In the genomic region with DNA sequence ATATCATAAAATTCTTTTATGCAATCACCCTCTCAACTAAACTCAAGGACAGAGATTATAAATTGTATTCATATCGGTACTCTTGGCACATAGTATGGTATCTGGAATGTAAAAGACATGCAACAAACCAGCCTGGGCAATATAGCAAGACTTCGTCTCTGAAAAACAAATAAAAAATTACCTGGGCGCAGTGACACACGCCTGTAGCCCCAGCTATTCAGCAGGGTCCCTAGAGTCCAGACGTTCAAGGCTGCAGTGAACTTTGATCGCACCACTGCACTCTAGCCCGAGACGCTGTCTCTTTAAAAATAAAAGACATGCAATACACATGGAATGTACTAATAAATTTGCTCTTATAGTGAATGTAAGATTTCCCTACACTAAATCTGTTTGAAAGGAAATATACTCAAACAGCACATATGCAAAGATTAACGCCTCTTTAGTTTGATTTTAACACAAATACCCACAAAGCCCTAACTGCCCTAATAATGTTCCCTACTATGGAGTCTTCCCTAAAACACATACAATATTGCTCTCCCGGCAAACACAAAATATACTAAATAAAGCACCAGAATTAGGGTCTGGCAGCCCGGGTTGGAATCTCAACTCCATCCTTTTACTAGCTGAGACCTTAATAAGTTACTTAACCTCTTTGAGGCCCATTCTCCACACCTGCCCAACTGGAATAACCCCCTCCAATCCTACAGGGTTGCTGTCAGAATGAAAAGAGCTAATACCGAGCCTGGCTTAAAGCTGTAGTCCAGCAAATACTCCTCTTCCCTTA, we compare ENCODE assay signal across 8 cellular contexts. TPM values are rescaled to one million over a fixed set of nuclear protein-coding genes. Genes with fewer than 3 reads are reported as not detected.
DNase-seq lines count a peak whose midpoint lies in the region; ATAC-seq and TF ChIP-seq lines count a peak whose summit lies in the region.

No MANE protein-coding gene starts in this region.

- no peaks in the 10 kb centered on the region for H3K79me2 ChIP-seq in KMS-11 (ENCODE audit: insufficient read depth, low read depth)

- H3K27me3 ChIP-seq in BLaER1 treated with 17β-estradiol and CSF1 and Interleukin-3, amounts not matched to agents 10 nM and 100 nM: peaks cover 11 to 23% (median 17%) of the 10 kb centered on the region in 11 experiments; a peak in 21 of 22 replicates
- no peaks in the 10 kb centered on the region; the same call in 1 of the 2 replicates for H3K27me3 ChIP-seq in KMS-11 (ENCODE audit: insufficient read depth, low read depth)
- no peaks in the 10 kb centered on the region for H3K27me3 ChIP-seq in naive thymus-derived CD4-positive, alpha-beta T cell (ENCODE audit: control insufficient read depth in 2 of 2, insufficient read depth in 2 of 2, low read length in 2 of 2)

- no peaks in the 10 kb centered on the region for H3K9me3 Mint-ChIP-seq in chondrocyte (ENCODE audit: low read depth)
- H3K9me3 Mint-ChIP-seq in naive thymus-derived CD4-positive, alpha-beta T cell: peaks cover 0 to 3% (median 0%) of the 10 kb centered on the region in 11 donors

- peaks cover 11 to 24% (median 17%) of the 10 kb centered on the region in 10 experiments for H3K4me1 ChIP-seq in BLaER1 treated with 17β-estradiol and CSF1 and Interleukin-3, amounts not matched to agents 10 nM and 100 nM
- peaks cover 11% of the 10 kb centered on the region for H3K4me1 ChIP-seq in KMS-11 (ENCODE audit: low read depth, poor library complexity, severe bottlenecking)
- H3K4me1 ChIP-seq in naive thymus-derived CD4-positive, alpha-beta T cell (ENCODE audit: control insufficient read depth in 2 of 2, insufficient read depth in 2 of 2, low read length in 2 of 2): peaks cover 9 to 10% of the 10 kb centered on the region in 2 donors

- peaks cover 1% of the 10 kb centered on the region for H3K36me3 Mint-ChIP-seq in chondrocyte (ENCODE audit: low read depth)
- peaks cover 0 to 9% (median 5%) of the 10 kb centered on the region in 5 donors for H3K36me3 Mint-ChIP-seq in naive thymus-derived CD4-positive, alpha-beta T cell

- H3K4me1 Mint-ChIP-seq in chondrocyte (ENCODE audit: low read depth): peaks cover 17% of the 10 kb centered on the region
- H3K4me1 Mint-ChIP-seq in naive thymus-derived CD4-positive, alpha-beta T cell: peaks cover 20 to 43% (median 33%) of the 10 kb centered on the region in 7 donors

- H2AFZ ChIP-seq in KMS-11 (ENCODE audit: low read depth): peak overlapping the region; percentile 99

- H3K9me3 ChIP-seq in BLaER1 treated with 17β-estradiol and CSF1 and Interleukin-3, amounts not matched to agents 10 nM and 100 nM (replicated peaks in 1 of 11): no peaks in the 10 kb centered on the region
- H3K9me3 ChIP-seq in naive thymus-derived CD4-positive, alpha-beta T cell (ENCODE audit: control insufficient read depth in 2 of 3, low read length in 3 of 3): no peaks in the 10 kb centered on the region

- H4K20me1 ChIP-seq in BLaER1 treated with 17β-estradiol and CSF1 and Interleukin-3, amounts not matched to agents 10 nM and 100 nM: no peaks in the 10 kb centered on the region
- H4K20me1 ChIP-seq in KMS-11 (ENCODE audit: insufficient read depth): no peaks in the 10 kb centered on the region

- DNase-seq in chondrocyte (ENCODE audit: low spot score) (no peak), hippocampal formation (lab: John Stamatoyannopoulos, UW) (no peak)
- no peak for DNase-seq in naive thymus-derived CD4-positive, alpha-beta T cell

- H3K9ac ChIP-seq in BLaER1 treated with 17β-estradiol and CSF1 and Interleukin-3, amounts not matched to agents 10 nM and 100 nM: peak overlapping the region; percentile 71 to 86 (median 81); a peak in 19 of 22 replicates
- H3K9ac ChIP-seq in KMS-11: peak overlapping the region; percentile 56; the same call in 1 of the 2 replicates

- no peaks in the 10 kb centered on the region for H3K36me3 ChIP-seq in BLaER1 treated with 17β-estradiol and CSF1 and Interleukin-3, amounts not matched to agents 10 nM and 100 nM
- H3K36me3 ChIP-seq in KMS-11 (ENCODE audit: insufficient read depth): no peaks in the 10 kb centered on the region
- H3K36me3 ChIP-seq in naive thymus-derived CD4-positive, alpha-beta T cell (ENCODE audit: control insufficient read depth in 2 of 3, insufficient read depth in 3 of 3, low read length in 3 of 3): peaks cover 0 to 4% (median 0%) of the 10 kb centered on the region in 3 experiments

- ATAC-seq in naive thymus-derived CD4-positive, alpha-beta T cell: no peak
- ATAC-seq in GM18502 (IDR thresholded peaks at IDR 0.05; ENCODE audit: poor library complexity, unreplicated experiment) (no peak), HG02610 (IDR thresholded peaks at IDR 0.05; ENCODE audit: unreplicated experiment) (no peak), GM21360 (IDR thresholded peaks at IDR 0.05; ENCODE audit: unreplicated experiment) (no peak)

- peak overlapping the region; percentile 71 to 84 (median 80) for H3K4me3 ChIP-seq in BLaER1 treated with 17β-estradiol and CSF1 and Interleukin-3, amounts not matched to agents 10 nM and 100 nM
- no peak overlapping the region for H3K4me3 ChIP-seq in KMS-11 (IDR thresholded peaks at IDR 0.05; ENCODE audit: insufficient read depth, low read depth, low read length)
- peak overlapping the region; percentile 85 for H3K4me3 ChIP-seq in naive thymus-derived CD4-positive, alpha-beta T cell (ENCODE audit: low read length)

- peak overlapping the region; percentile 94 for H3K4me3 Mint-ChIP-seq in chondrocyte (ENCODE audit: unreplicated experiment)
- peak overlapping the region; percentile 86 to 97 (median 95) for H3K4me3 Mint-ChIP-seq in naive thymus-derived CD4-positive, alpha-beta T cell

- CTCF ChIA-PET in naive thymus-derived CD4-positive, alpha-beta T cell (lab: Charles Lee): no interaction called here

- POLR2A ChIA-PET in naive thymus-derived CD4-positive, alpha-beta T cell (lab: Charles Lee): interaction anchor here (0.7 to 3.2 kb wide), 4 partner anchors 10 to 90 kb away, joined by 4 to 23 read pairs (median 6); partner anchors contain the start of gene MAP2K6

- intact Hi-C loops in naive thymus-derived CD4-positive, alpha-beta T cell (cut with micrococcal nuclease): loop anchor here (5.0 kb wide), 3 partner anchors 1303 to 1498 kb away; partner anchors contain the start of gene BPTF (in 1 of the 2)

- peak overlapping the region; percentile 75 for H3K27ac Mint-ChIP-seq in chondrocyte (ENCODE audit: unreplicated experiment)
- peak overlapping the region; percentile 13 to 99 (median 88) for H3K27ac Mint-ChIP-seq in naive thymus-derived CD4-positive, alpha-beta T cell

- TF ChIP-seq CTCF in KMS-11 (conservative IDR thresholded peaks at IDR 0.05; ENCODE audit: low read depth, low read length) (no peak), chondrocyte (IDR thresholded peaks at IDR 0.05) (no peak)

- peak overlapping the region; percentile 87 to 98 (median 94) for H3K4me2 ChIP-seq in BLaER1 treated with 17β-estradiol and CSF1 and Interleukin-3, amounts not matched to agents 10 nM and 100 nM
- peak overlapping the region; percentile 93 for H3K4me2 ChIP-seq in KMS-11

- no peak overlapping the region for H3K27ac ChIP-seq in BLaER1 treated with 17β-estradiol and CSF1 and Interleukin-3, amounts not matched to agents 10 nM and 100 nM
- H3K27ac ChIP-seq in KMS-11: no peak overlapping the region
- peak overlapping the region; percentile 76 for H3K27ac ChIP-seq in naive thymus-derived CD4-positive, alpha-beta T cell (ENCODE audit: low read depth, low read length)

- no peaks in the 10 kb centered on the region for H3K27me3 Mint-ChIP-seq in chondrocyte (ENCODE audit: low read depth)
- peaks cover 0 to 6% (median 4%) of the 10 kb centered on the region in 5 donors for H3K27me3 Mint-ChIP-seq in naive thymus-derived CD4-positive, alpha-beta T cell

RNA-seq across cellular contexts. Expression of gene ABCA5, which starts 1.2 kb away (rescaled TPM):
- total RNA-seq in chondrocyte: 7.7 to 8.7 TPM (median 8.2 TPM) in 3 replicates
- total RNA-seq in naive thymus-derived CD4-positive, alpha-beta T cell: 10 to 100 TPM; 29.6 to 49.9 (median 41.3) TPM
- 1 to 10 TPM; 6.0 to 9.6 TPM for polyA plus RNA-seq in naive thymus-derived CD4-positive, alpha-beta T cell
